Comparison of ENCODE assay signal across 1 cellular context in the genomic region with DNA sequence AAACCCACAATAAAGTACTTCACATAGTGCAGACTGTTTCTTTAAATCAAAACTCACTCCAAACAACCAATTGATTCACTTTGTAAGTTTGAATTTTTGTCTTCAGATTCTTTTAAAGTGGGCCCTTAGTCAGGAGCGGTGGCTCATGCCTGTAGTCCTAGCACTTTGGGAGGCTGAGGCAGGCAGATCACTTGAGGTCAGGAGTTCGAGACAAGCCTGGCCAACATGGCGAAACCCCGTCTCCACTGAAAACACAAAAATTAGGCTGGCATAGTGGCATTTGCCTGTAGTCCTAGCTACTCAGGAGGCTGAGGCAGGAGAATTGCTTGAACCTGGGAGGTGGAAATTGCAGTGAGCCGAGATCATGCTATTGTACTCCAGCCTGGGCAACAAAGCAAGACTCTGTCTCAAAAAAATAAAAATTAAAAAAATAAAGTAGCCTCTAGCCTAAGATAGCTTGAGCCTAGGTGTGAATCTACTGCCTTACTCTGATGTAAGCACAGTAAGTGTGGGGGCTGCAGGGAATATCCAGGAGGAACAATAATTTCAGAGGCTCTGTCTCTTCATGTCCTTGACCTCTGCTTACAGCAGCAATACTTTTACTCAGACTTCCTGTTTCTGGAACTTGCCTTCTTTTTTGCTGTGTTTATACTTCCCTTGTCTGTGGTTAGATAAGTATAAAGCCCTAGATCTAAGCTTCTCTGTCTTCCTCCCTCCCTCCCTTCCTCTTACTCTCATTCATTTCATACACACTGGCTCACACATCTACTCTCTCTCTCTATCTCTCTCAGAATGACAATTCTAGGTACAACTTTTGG.
TF ChIP-seq lines count a peak whose summit lies in the region.

TSS of gene IL7R (plus strand) at position 706 of the 818 bp plus-strand sequence. CDS start at position 793, 87 bp downstream.

TF ChIP-seq in GM12878, 131 proteins besides CTCF, POLR2A, EP300 and RAD21 (continued from another document):
- TF ChIP-seq CUX1 (IDR thresholded peaks at IDR 0.05; ENCODE audit: insufficient replicate concordance, low read depth, low read length), result no peak
- no peak for TF ChIP-seq GABPA (IDR thresholded peaks at IDR 0.05; ENCODE audit: low read depth)
- TF ChIP-seq KLF5 (IDR thresholded peaks at IDR 0.05; ENCODE audit: partially characterized antibody), result no peak
